21 cellular contexts compared by ENCODE assay signal in genomic region chr16:72969146-72969545, GRCh38.
A peak's percentile ranks its signal among the peaks of the same experiment; 100 is the strongest.
DNase-seq lines count a peak whose midpoint lies in the region; ATAC-seq, FAIRE-seq and TF ChIP-seq lines count a peak whose summit lies in the region.
"Had no signal": no experiment of that assay in that cellular context is flagged by ENCODE, and none has a peak within 500 bp of the region (broad histone marks: within the 10 kb centered on the region; RNA-seq: fewer than 3 reads in every experiment).

No MANE protein-coding gene starts in this region.

- no peaks in the 10 kb centered on the region for H3K27me3 ChIP-seq in suprapubic skin
- H3K27me3 ChIP-seq in effector memory CD4-positive, alpha-beta T cell (replicated peaks; ENCODE audit: control insufficient read depth, insufficient read depth, low read length, poor library complexity, severe bottlenecking): no peaks in the 10 kb centered on the region
- no peaks in the 10 kb centered on the region for H3K27me3 ChIP-seq in upper lobe of right lung

- no peaks in the 10 kb centered on the region for H3K9me3 Mint-ChIP-seq in nephron progenitor cell
- H3K9me3 Mint-ChIP-seq: CD4-positive, alpha-beta T cell; GM23338 had no signal

- intact Hi-C loops in upper lobe of right lung (cut with DNase I): no loop called here

- H3K4me1 ChIP-seq in suprapubic skin (peaks cover 4% of the 10 kb centered on the region), upper lobe of right lung (no peaks in the 10 kb centered on the region)
- no peaks in the 10 kb centered on the region for H3K4me1 ChIP-seq in effector memory CD4-positive, alpha-beta T cell (ENCODE audit: control insufficient read depth, insufficient read depth, low read length, poor library complexity, severe bottlenecking)

- H3K4me3 Mint-ChIP-seq in nephron progenitor cell: no peak overlapping the region
- H3K4me3 Mint-ChIP-seq: CD4-positive, alpha-beta T cell; GM23338 had no signal

- WGBS in suprapubic skin: 72% methylated on average over 7 of the region's 7 CpGs

- H3K27me3 Mint-ChIP-seq in nephron progenitor cell (ENCODE audit: low read depth, poor library complexity): peaks cover 2% of the 10 kb centered on the region
- H3K27me3 Mint-ChIP-seq: CD4-positive, alpha-beta T cell had no signal

- peaks cover 34% of the 10 kb centered on the region for H3K4me1 Mint-ChIP-seq in nephron progenitor cell
- H3K4me1 Mint-ChIP-seq: GM23338 had no signal

- peak overlapping the region; percentile 95 for H3K27ac Mint-ChIP-seq in nephron progenitor cell
- H3K27ac Mint-ChIP-seq: CD4-positive, alpha-beta T cell; GM23338 had no signal

- ATAC-seq in HG02938 (IDR thresholded peaks at IDR 0.05; ENCODE audit: unreplicated experiment) (no peak), upper lobe of right lung (no peak)
- ATAC-seq: GM23338 had no signal

- no peak for TF ChIP-seq POLR2A in suprapubic skin (IDR thresholded peaks at IDR 0.05)

- H3K4me3 ChIP-seq in coronary artery (no peak overlapping the region), suprapubic skin (no peak overlapping the region), upper lobe of right lung (no peak overlapping the region)
- no peak overlapping the region for H3K4me3 ChIP-seq in effector memory CD4-positive, alpha-beta T cell (ENCODE audit: insufficient read depth, low read depth, low read length, poor library complexity, severe bottlenecking)
- H3K4me3 ChIP-seq: GM23338 had no signal

- H3K27ac ChIP-seq in coronary artery (peak overlapping the region; percentile 53 to 60), suprapubic skin (peak overlapping the region; percentile 45), upper lobe of right lung (no peak overlapping the region)
- H3K27ac ChIP-seq in effector memory CD4-positive, alpha-beta T cell (ENCODE audit: insufficient read depth, low read length, poor library complexity, severe bottlenecking): no peak overlapping the region

- FAIRE-seq in D721Med (lab: Jason Lieb, UNC): no peak
- FAIRE-seq: G401.6, GM12892, GM19239, HTR-8/SVneo had no signal

- TF ChIP-seq CTCF in coronary artery (IDR thresholded peaks at IDR 0.05) (no peak), nephron progenitor cell (IDR thresholded peaks at IDR 0.05) (no peak), suprapubic skin (IDR thresholded peaks at IDR 0.05) (no peak), D721Med (IDR thresholded peaks at IDR 0.05; ENCODE audit: insufficient read depth, missing control alignments) (no peak), upper lobe of right lung (IDR thresholded peaks at IDR 0.05) (no peak)

- peaks cover 25% of the 10 kb centered on the region for H3K36me3 Mint-ChIP-seq in nephron progenitor cell (ENCODE audit: low read depth)

- H3K36me3 ChIP-seq in suprapubic skin (no peaks in the 10 kb centered on the region), upper lobe of right lung (no peaks in the 10 kb centered on the region)
- no peaks in the 10 kb centered on the region for H3K36me3 ChIP-seq in effector memory CD4-positive, alpha-beta T cell (ENCODE audit: control insufficient read depth, insufficient read depth, low read length)

- TF ChIP-seq EP300 in suprapubic skin (IDR thresholded peaks at IDR 0.05): no peak

- no peaks in the 10 kb centered on the region for H3K9me3 ChIP-seq in suprapubic skin
- H3K9me3 ChIP-seq in effector memory CD4-positive, alpha-beta T cell (ENCODE audit: control insufficient read depth, low read length): no peaks in the 10 kb centered on the region
- no peaks in the 10 kb centered on the region for H3K9me3 ChIP-seq in upper lobe of right lung

- DNase-seq in Kasumi-1 (lab: John Stamatoyannopoulos, UW) (peak; percentile 2 to 6), coronary artery (ENCODE audit: low spot score) (no peak), nephron progenitor cell (no peak), suprapubic skin (ENCODE audit: low spot score in 2 of 2) (no peak), D721Med (ENCODE audit: insufficient read length, low spot score) (no peak), upper lobe of right lung (no peak)
- DNase-seq in effector memory CD4-positive, alpha-beta T cell: no peak
- DNase-seq: ACHN; CD4-positive, alpha-beta T cell; DMS79 treated with DMSO at 0.1 percent for 48 hours; NCI-H1092 treated with DMSO at 0.1 percent for 48 hours; NCI-H1694; NCI-H2107; NCI-H345; NCI-H526 treated with DMSO at 0.1 percent for 48 hours had no signal

Comparison
In these comparisons a context has a peak if more than half of its experiments do, and no peak if none do; other contexts are left out.
1. DNase-seq: peak in Kasumi-1 (2 of 2); none in coronary artery (single experiment), nephron progenitor cell (single experiment), suprapubic skin (0 of 2), D721Med (single experiment), effector memory CD4-positive, alpha-beta T cell (0 of 3) and upper lobe of right lung (single experiment).
2. H3K27ac ChIP-seq: peak in coronary artery (2 of 2) and suprapubic skin (single experiment); none in effector memory CD4-positive, alpha-beta T cell (single experiment) and upper lobe of right lung (single experiment).